ENCODE assay signal across 28 cellular contexts in the genomic region with DNA sequence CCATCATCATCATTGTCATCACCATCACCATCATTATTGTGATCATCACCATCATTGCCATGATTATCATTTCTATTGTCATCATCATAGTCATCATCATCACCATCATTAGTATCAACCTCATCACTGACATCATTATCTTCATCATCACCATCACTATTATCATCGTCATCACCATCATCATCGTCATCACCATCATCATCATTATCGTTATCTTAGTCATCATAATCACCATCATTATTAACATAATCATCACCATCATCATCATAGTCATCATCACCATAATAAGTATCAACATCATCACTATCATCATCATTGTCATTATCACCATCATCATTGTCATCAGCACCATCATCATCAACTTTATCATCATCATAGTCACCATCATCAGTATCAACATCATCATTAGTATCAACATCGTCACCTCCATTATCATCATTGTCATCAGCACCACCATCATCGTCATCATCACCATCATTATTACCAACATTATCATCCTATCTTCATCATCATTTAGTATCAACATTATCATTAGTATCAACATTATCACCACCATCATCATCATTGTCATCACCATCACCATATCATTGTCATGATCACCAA.
"Had no signal": no experiment of that assay in that cellular context is flagged by ENCODE, and none has a peak within 500 bp of the region (broad histone marks: within the 10 kb centered on the region; RNA-seq: fewer than 3 reads in every experiment).

No MANE protein-coding gene starts in this region.

- H3K4me3 ChIP-seq: left lung, lower lobe of right lung, pancreas, prostate gland, sigmoid colon, tibial nerve, uterus had no signal

- H3K9me3 ChIP-seq: lower lobe of right lung, pancreas, prostate gland, sigmoid colon, tibial nerve, uterus had no signal

- H3K4me1 ChIP-seq: left lung, lower lobe of right lung, pancreas, prostate gland, sigmoid colon, tibial nerve, uterus had no signal

- ATAC-seq: left colon; left lung; lower lobe of right lung; naive thymus-derived CD8-positive, alpha-beta T cell; pancreas; right cardiac atrium; stimulated activated memory B cell treated with anti-CD40 and anti-IgM and Interleukin-4, amounts not matched to agents 10 μg/mL and 1 μg/mL and 100 μg/mL, for 72 hours; stimulated activated naive CD8-positive, alpha-beta T cell treated with anti-CD3 and anti-CD28 coated beads, Interleukin-15, amount 100 ng/mL, for 72 hours had no signal

- H3K36me3 ChIP-seq: left lung, lower lobe of right lung, pancreas, prostate gland, sigmoid colon, tibial nerve, uterus had no signal

- H3K27ac ChIP-seq: left lung, lower lobe of right lung, pancreas, prostate gland, sigmoid colon, tibial nerve, uterus had no signal

- DNase-seq: hypothalamus; immature natural killer cell; kidney; left colon; left lung; lower lobe of right lung; mammary epithelial cell; mesenchymal stem cell; naive thymus-derived CD8-positive, alpha-beta T cell; nucleus accumbens; pancreas; posterior cingulate gyrus; retina; right cardiac atrium; sigmoid colon; small intestine; stimulated activated CD4-positive, alpha-beta T cell treated with anti-CD3 and anti-CD28 coated beads, Interleukin-1b, Interleukin-23, amount 100 ng/mL, for 48 hours; stimulated activated CD4-positive, alpha-beta T cell treated with anti-CD3 and anti-CD28 coated beads, Interleukin-2, amount 100 ng/mL, for 48 hours; stimulated activated CD4-positive, alpha-beta T cell treated with anti-CD3 and anti-CD28 coated beads, Interleukin-4, amount 100 ng/mL, for 4 hours; stimulated activated CD8-positive, alpha-beta memory T cell treated with anti-CD3 and anti-CD28 coated beads, Interleukin-4, amount 100 ng/mL, for 48 hours; stimulated activated naive CD4-positive, alpha-beta T cell treated with Interleukin-2 at 50 U/mL for 16 hours; stimulated activated naive CD8-positive, alpha-beta T cell treated with anti-CD3 and anti-CD28 coated beads, Interleukin-15, amount 100 ng/mL, for 72 hours; substantia nigra; uterus had no signal

- H3K27me3 ChIP-seq: left lung, pancreas, sigmoid colon, tibial nerve, uterus had no signal

- FAIRE-seq: islet of Langerhans, kidney, pancreas, small intestine had no signal
